Comparison of ENCODE assay signal across 19 cellular contexts in genomic region chr10:103110407-103110806, GRCh38.
DNase-seq lines count a peak whose midpoint lies in the region; ATAC-seq and TF ChIP-seq lines count a peak whose summit lies in the region.
"Had no signal": no experiment of that assay in that cellular context is flagged by ENCODE, and none has a peak within 500 bp of the region (broad histone marks: within the 10 kb centered on the region; RNA-seq: fewer than 3 reads in every experiment).

No MANE protein-coding gene starts in this region.

- H3K27me3 ChIP-seq in cardiac muscle cell (no peaks in the 10 kb centered on the region), uterus (no peaks in the 10 kb centered on the region)
- H3K27me3 ChIP-seq: hepatocyte had no signal

- peak; percentile 57 for ATAC-seq in Right ventricle myocardium inferior
- peak; percentile 58 for ATAC-seq in sciatic nerve

- no peaks in the 10 kb centered on the region for H3K9me2 ChIP-seq in OCI-LY7 (ENCODE audit: insufficient read depth, low read length)

- DNase-seq in Right ventricle myocardium inferior (ENCODE audit: missing footprints) = no peak
- no peak for DNase-seq in cardiac septum (ENCODE audit: low spot score)
- no peak for DNase-seq in cardiac muscle cell (ENCODE audit: low read depth in 1 of 2, low spot score in 1 of 2)
- no peak for DNase-seq in sciatic nerve (ENCODE audit: low spot score)
- no peak for DNase-seq in uterus
- DNase-seq in NOMO-1 treated with dmso at 0.1 percent for 144 hours (lab: John Stamatoyannopoulos, UW; ENCODE audit: unreplicated experiment) = no peak
- no peak for DNase-seq in AG20443 (ENCODE audit: low spot score)
- DNase-seq in OCI-LY7 (ENCODE audit: low spot score) = no peak
- DNase-seq: activated CD4-positive, alpha-beta T cell treated with anti-CD3 and anti-CD28 coated beads, Interleukin-2, amount 50 U/mL, for 48 hours; activated T-cell treated with anti-CD3 and anti-CD28 coated beads, Interleukin-2, amount 50 U/mL, for 24 hours; effector memory CD4-positive, alpha-beta T cell; islet precursor cell; NCI-H1436 treated with DMSO at 0.1 percent for 48 hours; NCI-H345; NK-92 treated with Interleukin-12 subunit alpha and Interleukin-12 subunit beta, amount 100 ng/mL, for 24 hours; occipital lobe had no signal

- H3K4me3 ChIP-seq in cardiac muscle cell (no peak overlapping the region), uterus (no peak overlapping the region), OCI-LY7 (ENCODE audit: low read depth, low read length, poor library complexity, severe bottlenecking) (no peak overlapping the region)
- H3K4me3 ChIP-seq: A549, hepatocyte, smooth muscle cell had no signal

- no TSS peak for BruUV-seq in OCI-LY7 (replicated peaks; lab: Mats Ljungman, UMichigan)

- CTCF ChIA-PET in OCI-LY7 (lab: Charles Lee; ENCODE audit: unreplicated experiment) = no interaction called here

- POLR2A ChIA-PET in OCI-LY7 (lab: Charles Lee) = interaction anchor here (0.5 to 1.5 kb wide), 4 partner anchors 9 to 1307 kb away, joined by 3 to 5 read pairs (median 3); no protein-coding TSS in a partner anchor

- H3K4me1 ChIP-seq in cardiac muscle cell (ENCODE audit: low read depth) = peaks cover 19% of the 10 kb centered on the region
- H3K4me1 ChIP-seq in uterus = peaks cover 0 to 16% of the 10 kb centered on the region in 2 donors
- H3K4me1 ChIP-seq in OCI-LY7 (ENCODE audit: insufficient read depth, low read length, poor library complexity, severe bottlenecking) = no peaks in the 10 kb centered on the region

- no peak overlapping the region for H3K4me2 ChIP-seq in OCI-LY7 (ENCODE audit: low read length)
- H3K4me2 ChIP-seq: smooth muscle cell had no signal

- peaks cover under 1% of the 10 kb centered on the region for H3K36me3 ChIP-seq in cardiac muscle cell
- H3K36me3 ChIP-seq in uterus = no peaks in the 10 kb centered on the region
- peaks cover 46% of the 10 kb centered on the region for H3K36me3 ChIP-seq in OCI-LY7 (ENCODE audit: insufficient read depth, low read length)

- no peaks in the 10 kb centered on the region; the same call in 1 of the 2 replicates for H4K20me1 ChIP-seq in OCI-LY7 (ENCODE audit: insufficient read depth, low read length)

- TF ChIP-seq POLR2A in uterus (IDR thresholded peaks at IDR 0.05) = no peak

- peak overlapping the region; percentile 82 for H3K27ac ChIP-seq in cardiac muscle cell
- peak overlapping the region; percentile 66 to 84 for H3K27ac ChIP-seq in uterus
- H3K27ac ChIP-seq in OCI-LY7 (ENCODE audit: low read depth, low read length, poor library complexity, severe bottlenecking) = no peak overlapping the region

- H3K9me3 ChIP-seq in cardiac muscle cell (ENCODE audit: low read depth) = no peaks in the 10 kb centered on the region
- no peaks in the 10 kb centered on the region for H3K9me3 ChIP-seq in uterus
- H3K9me3 ChIP-seq in OCI-LY7 (ENCODE audit: low read length) = no peaks in the 10 kb centered on the region
- H3K9me3 ChIP-seq: A549 had no signal

- H2AFZ ChIP-seq in OCI-LY7 (ENCODE audit: low read length) = no peak overlapping the region
- H2AFZ ChIP-seq: hepatocyte had no signal

- no peak for TF ChIP-seq CTCF in cardiac muscle cell (IDR thresholded peaks at IDR 0.05; ENCODE audit: low read depth, low read length)
- TF ChIP-seq CTCF in uterus (IDR thresholded peaks at IDR 0.05) = no peak
- no peak for TF ChIP-seq CTCF in OCI-LY7 (conservative IDR thresholded peaks at IDR 0.05; ENCODE audit: low read length)

- intact Hi-C loops in Right ventricle myocardium inferior (cut with DNase I) (loop anchor here (5.0 kb wide), 2 partner anchors 37 to 82 kb away; partner anchors contain the start of gene NT5C2), cardiac septum (cut with DNase I) (no loop called here), sciatic nerve (cut with DNase I) (no loop called here), uterus (cut with DNase I; ENCODE audit: low total_unique reads) (no loop called here), OCI-LY7 (cut with micrococcal nuclease; ENCODE audit: unreplicated experiment) (no loop called here)

- peaks cover 12% of the 10 kb centered on the region; the same call in 1 of the 2 replicates for H3K79me2 ChIP-seq in OCI-LY7 (ENCODE audit: insufficient read depth, low read depth, low read length)
